Comparison of ENCODE assay signal across 8 cellular contexts in genomic region chr2:70094171-70094977, GRCh38. TPM values are rescaled to one million over a fixed set of nuclear protein-coding genes. Genes with fewer than 3 reads are reported as not detected.
DNase-seq lines count a peak whose midpoint lies in the region; ATAC-seq, FAIRE-seq and TF ChIP-seq lines count a peak whose summit lies in the region.

No MANE protein-coding gene starts in this region.

- dilution Hi-C loops in endothelial cell of umbilical vein (cut with MboI; ENCODE audit: extremely low pct_ligation_motif_present, low sequenced_read_pairs) = no loop called here

- H3K9me3 ChIP-seq in RWPE2 (ENCODE audit: severe bottlenecking) = no peaks in the 10 kb centered on the region
- H3K9me3 ChIP-seq in endothelial cell of umbilical vein (replicated peaks; ENCODE audit: control insufficient read depth, insufficient read depth, low read length) = no peaks in the 10 kb centered on the region
- H3K9me3 ChIP-seq in prostate gland = no peaks in the 10 kb centered on the region

- H4K20me1 ChIP-seq in endothelial cell of umbilical vein (replicated peaks; ENCODE audit: control insufficient read depth, extremely low read depth, insufficient read depth, low read length) = no peaks in the 10 kb centered on the region

- H3K27me3 ChIP-seq in RWPE2 (ENCODE audit: insufficient read depth, poor library complexity, severe bottlenecking) (no peaks in the 10 kb centered on the region), endothelial cell of umbilical vein (ENCODE audit: control insufficient read depth in 2 of 2, insufficient read depth in 2 of 2, low read length in 2 of 2) (no peaks in the 10 kb centered on the region), prostate gland (replicated peaks; ENCODE audit: insufficient read depth) (no peaks in the 10 kb centered on the region)

- no peak overlapping the region for H3K9ac ChIP-seq in endothelial cell of umbilical vein (replicated peaks; ENCODE audit: extremely low read depth, insufficient read depth, low read length)

- peaks cover 8% of the 10 kb centered on the region for H3K79me2 ChIP-seq in endothelial cell of umbilical vein (ENCODE audit: control insufficient read depth, insufficient read depth, low read length)

- peak overlapping the region; percentile 47 for H2AFZ ChIP-seq in endothelial cell of umbilical vein (ENCODE audit: low read depth, low read length)

- no peaks in the 10 kb centered on the region for H3K9me1 ChIP-seq in endothelial cell of umbilical vein (replicated peaks; ENCODE audit: control insufficient read depth, extremely low read depth, insufficient read depth, low read length)

- 91% methylated on average over 5 of the region's 5 CpGs for WGBS in prostate gland

- H3K27ac ChIP-seq in RWPE2 (ENCODE audit: poor library complexity, severe bottlenecking) (peak overlapping the region; percentile 28), endothelial cell of umbilical vein (ENCODE audit: insufficient read depth, low read depth, low read length) (peak overlapping the region; percentile 14), prostate gland (peak overlapping the region; percentile 75 to 84)

- ATAC-seq in RWPE2 (ENCODE audit: low read depth) (no peak), HG02571 (IDR thresholded peaks at IDR 0.05; ENCODE audit: unreplicated experiment) (no peak), GM21367 (IDR thresholded peaks at IDR 0.05; ENCODE audit: unreplicated experiment) (no peak)

- POLR2A ChIA-PET in endothelial cell of umbilical vein (lab: Charles Lee) = interaction anchor here (0.5 to 0.9 kb wide), 2 partner anchors 23 to 40 kb away, joined by 4 to 9 read pairs; no protein-coding TSS in a partner anchor

- no TSS peak for BruUV-seq in endothelial cell of umbilical vein (replicated peaks; lab: Mats Ljungman, UMichigan)

- H3K4me3 ChIP-seq in GM08714 (ENCODE audit: low read length) (peak overlapping the region; percentile 15; the same call in 1 of the 2 replicates), RWPE2 (ENCODE audit: severe bottlenecking) (no peak overlapping the region), endothelial cell of umbilical vein (replicated peaks in 1 of 3; ENCODE audit: insufficient read depth in 1 of 3, low read depth in 1 of 3, low read length in 3 of 3) (no peak overlapping the region), prostate gland (no peak overlapping the region)

- DNase-seq in RWPE2 (ENCODE audit: low spot score) (no peak), endothelial cell of umbilical vein (ENCODE audit: low read depth, low spot score) (no peak), prostate gland (ENCODE audit: low spot score) (no peak), DMS153 (lab: John Stamatoyannopoulos, UW) (no peak), NCI-H1930 (lab: John Stamatoyannopoulos, UW) (no peak)

- H3K36me3 ChIP-seq in RWPE2 (ENCODE audit: low read depth) (peaks cover 5% of the 10 kb centered on the region), endothelial cell of umbilical vein (ENCODE audit: control insufficient read depth in 2 of 2, extremely low read depth in 1 of 2, insufficient read depth in 2 of 2, low read length in 2 of 2) (no peaks in the 10 kb centered on the region), prostate gland (no peaks in the 10 kb centered on the region)

- intact Hi-C loops in endothelial cell of umbilical vein (cut with micrococcal nuclease) (no loop called here), prostate gland (cut with DNase I) (no loop called here)

- H3K4me2 ChIP-seq in endothelial cell of umbilical vein (ENCODE audit: insufficient read depth, low read length) = no peak overlapping the region

- FAIRE-seq in endothelial cell of umbilical vein (lab: Jason Lieb, UNC) = no peak

- H3K4me1 ChIP-seq in RWPE2 (ENCODE audit: insufficient read depth, poor library complexity, severe bottlenecking) (peaks cover 10% of the 10 kb centered on the region), endothelial cell of umbilical vein (ENCODE audit: control insufficient read depth, extremely low read depth, insufficient read depth, low read length) (peaks cover 20% of the 10 kb centered on the region), prostate gland (replicated peaks) (no peaks in the 10 kb centered on the region)

- TF ChIP-seq CTCF in RWPE2 (IDR thresholded peaks at IDR 0.05; ENCODE audit: poor library complexity, severe bottlenecking) (no peak), endothelial cell of umbilical vein (IDR thresholded peaks at IDR 0.05; ENCODE audit: extremely low read depth in 1 of 2, insufficient read depth in 1 of 2, low read depth in 1 of 2, low read length in 2 of 2) (no peak), prostate gland (IDR thresholded peaks at IDR 0.05) (no peak)

- TF ChIP-seq POLR2A in endothelial cell of umbilical vein (IDR thresholded peaks at IDR 0.05; ENCODE audit: low read depth, low read length) (no peak), prostate gland (IDR thresholded peaks at IDR 0.05) (no peak)

- CTCF ChIA-PET in endothelial cell of umbilical vein (lab: Charles Lee) = interaction anchor here (0.7 to 1.4 kb wide), 7 partner anchors 22 to 181 kb away, joined by 3 to 4 read pairs (median 3); no protein-coding TSS in a partner anchor

TF ChIP-seq in endothelial cell of umbilical vein, 7 proteins besides CTCF, POLR2A, EP300 and RAD21:
- TF ChIP-seq FOS (IDR thresholded peaks at IDR 0.05; ENCODE audit: borderline replicate concordance, insufficient read depth, low read length) (no peak), EZH2 (IDR thresholded peaks at IDR 0.05; ENCODE audit: borderline replicate concordance, low read depth, low read length, severe bottlenecking) (no peak), POLR2AphosphoS5 (IDR thresholded peaks at IDR 0.05; ENCODE audit: insufficient read depth, low read depth, low read length) (no peak), MAX (IDR thresholded peaks at IDR 0.05; ENCODE audit: insufficient read depth, insufficient read length) (no peak), JUN (IDR thresholded peaks at IDR 0.05; ENCODE audit: borderline replicate concordance, insufficient read depth, insufficient read length, low read depth) (no peak), MYC (IDR thresholded peaks at IDR 0.05; ENCODE audit: low read depth, low read length) (no peak), GATA2 (IDR thresholded peaks at IDR 0.05; ENCODE audit: insufficient read depth, insufficient read length, low read depth, low read length) (no peak)

RNA-seq across cellular contexts. Expression of gene PCBP1, which starts 7.1 kb away (rescaled TPM):
- total RNA-seq in endothelial cell of umbilical vein (342 and 360 TPM in 2 replicates), prostate gland (100 to 1,000 TPM; 166 to 219 TPM)
- polyA plus RNA-seq in endothelial cell of umbilical vein = 181 and 196 TPM in 2 replicates
- polyA plus RNA-seq in endothelial cell of umbilical vein (2011; cell fraction: cytosol; rRNA removed) = 162 and 170 TPM in 2 replicates
- polyA plus RNA-seq in endothelial cell of umbilical vein (2011; cell fraction: nucleus; rRNA removed) = 77.1 and 86.7 TPM in 2 replicates
- polyA plus RNA-seq in endothelial cell of umbilical vein (2012) = 304 and 311 TPM in 2 replicates
- 98.7 and 112 TPM in 2 replicates for polyA minus RNA-seq in endothelial cell of umbilical vein
- 89.6 TPM for polyA minus RNA-seq in endothelial cell of umbilical vein (2011; cell fraction: cytosol; rRNA and poly(A)+ RNA removed)
- polyA minus RNA-seq in endothelial cell of umbilical vein (2011; cell fraction: nucleus; rRNA and poly(A)+ RNA removed) = 37.1 and 39.4 TPM in 2 replicates

Comparison
In these comparisons a context has a peak if more than half of its experiments do, and no peak if none do; other contexts are left out.
1. H3K27ac ChIP-seq: peak in every context shown above with its lines; median percentile 80 in prostate gland; 28 in RWPE2; 14 in endothelial cell of umbilical vein.